ENCODE assay signal across 8 cellular contexts in genomic region chr11:73950869-73951710, GRCh38. TPM values are rescaled to one million over a fixed set of nuclear protein-coding genes. Genes with fewer than 3 reads are reported as not detected.
DNase-seq lines count a peak whose midpoint lies in the region; ATAC-seq and TF ChIP-seq lines count a peak whose summit lies in the region.

TSS of gene DNAJB13 (plus strand) at chr11:73951026. CDS start at chr11:73951070, 44 bp downstream.

- H3K4me2 ChIP-seq in mesendoderm (ENCODE audit: low read length): no peak within 1 kb of the TSS

- peak; percentile 87 for ATAC-seq in HG02798 (IDR thresholded peaks at IDR 0.05; ENCODE audit: poor library complexity, unreplicated experiment)

- no peak within 1 kb of the TSS for H4K5ac ChIP-seq in mesendoderm (ENCODE audit: low read length)

- WGBS in mesendoderm (ENCODE audit: extremely low coverage, insufficient coverage, low lambda C conversion rate): no CpG with 5 or more reads among the region's 12 CpGs

- no peaks in the 10 kb centered on the region for H3K79me1 ChIP-seq in mesendoderm (ENCODE audit: low read length)

- no peak within 1 kb of the TSS for H3K23ac ChIP-seq in mesendoderm (ENCODE audit: low read length)

- no peaks in the 10 kb centered on the region for H3K4me1 ChIP-seq in mesendoderm (ENCODE audit: control insufficient read depth, low read depth, low read length)

- peak within 1 kb of the TSS; percentile 19 for H3K56ac ChIP-seq in mesendoderm (ENCODE audit: low read length)

- DNase-seq in AG08396 (ENCODE audit: low spot score) (peak; percentile 84), GM13977 (ENCODE audit: low spot score) (peak; percentile 83), NCI-H2196 (lab: John Stamatoyannopoulos, UW; ENCODE audit: unreplicated experiment) (peak; percentile 85), brain microvascular endothelial cell (peak; percentile 56), mesendoderm (peak; percentile 92), NCI-H2107 (lab: John Stamatoyannopoulos, UW) (no peak)
- no peak for DNase-seq in activated effector memory CD4-positive, alpha-beta T cell treated with Interleukin-2 at 50 U/mL for 16 hours

- H2AK5ac ChIP-seq in mesendoderm (ENCODE audit: low read length): no peak within 1 kb of the TSS

- no peak within 1 kb of the TSS for H3K18ac ChIP-seq in mesendoderm (ENCODE audit: low read length)

- no peaks in the 10 kb centered on the region for H3K27me3 ChIP-seq in brain microvascular endothelial cell (replicated peaks)
- no peaks in the 10 kb centered on the region for H3K27me3 ChIP-seq in mesendoderm (ENCODE audit: insufficient read depth, low read length, poor library complexity)

- H2BK15ac ChIP-seq in mesendoderm (replicated peaks; ENCODE audit: low read depth): no peak within 1 kb of the TSS

- TF ChIP-seq CTCF in GM13977 (IDR thresholded peaks at IDR 0.05; ENCODE audit: extremely low read depth, insufficient read depth, missing control alignments) (no peak), brain microvascular endothelial cell (IDR thresholded peaks at IDR 0.05; ENCODE audit: low read depth, low read length, missing control alignments) (no peak)

- H4K8ac ChIP-seq in mesendoderm (ENCODE audit: low read depth, low read length): no peak within 1 kb of the TSS

- H2BK5ac ChIP-seq in mesendoderm (ENCODE audit: low read length): no peak within 1 kb of the TSS

- H3K36me3 ChIP-seq in brain microvascular endothelial cell (replicated peaks) (no peaks in the 10 kb centered on the region), mesendoderm (ENCODE audit: control insufficient read depth, insufficient read depth, low read length) (no peaks in the 10 kb centered on the region)

- H2BK120ac ChIP-seq in mesendoderm (ENCODE audit: low read depth, low read length): no peak within 1 kb of the TSS

- H3K4ac ChIP-seq in mesendoderm (ENCODE audit: low read depth, low read length): no peak within 1 kb of the TSS

- peak within 1 kb of the TSS; percentile 4 for H3K9ac ChIP-seq in mesendoderm (ENCODE audit: low read length)

- in situ Hi-C loops in GM13977 (cut with MboI; ENCODE audit: low pct_unique_long_range_greater_than_20kb, low sequenced_read_pairs, unreplicated experiment): loop anchor here (25.0 kb wide), 1 partner anchor 361 kb away; the partner anchor contains the start of gene P4HA3
- in situ Hi-C loops in brain microvascular endothelial cell (cut with HindIII; ENCODE audit: low pct_ligation_motif_present, low sequenced_read_pairs): no loop called here

- H3K4me3 ChIP-seq in brain microvascular endothelial cell (ENCODE audit: low read depth, low read length) (no peak within 1 kb of the TSS), mesendoderm (ENCODE audit: low read length) (no peak within 1 kb of the TSS)

- H3K27ac ChIP-seq in brain microvascular endothelial cell (no peak within 1 kb of the TSS), mesendoderm (ENCODE audit: low read depth, low read length) (no peak within 1 kb of the TSS)

- no peaks in the 10 kb centered on the region for H3K79me2 ChIP-seq in mesendoderm (ENCODE audit: control insufficient read depth, insufficient read depth, low read length)

RNA-seq across cellular contexts. Expression of gene DNAJB13, which starts in this region (rescaled TPM):
- polyA plus RNA-seq in mesendoderm (2013, experiment 1 of 2): 0.04 TPM
- polyA plus RNA-seq in mesendoderm (2013, experiment 2 of 2): not detected

Comparison
In these comparisons a context has a peak if more than half of its experiments do, and no peak if none do; other contexts are left out.
1. DNase-seq: peak in AG08396 (single experiment), GM13977 (single experiment), NCI-H2196 (single experiment), brain microvascular endothelial cell (single experiment) and mesendoderm (single experiment); none in activated effector memory CD4-positive, alpha-beta T cell treated with Interleukin-2 at 50 U/mL for 16 hours (single experiment) and NCI-H2107 (single experiment).